31 cellular contexts compared by ENCODE assay signal in the genomic region with DNA sequence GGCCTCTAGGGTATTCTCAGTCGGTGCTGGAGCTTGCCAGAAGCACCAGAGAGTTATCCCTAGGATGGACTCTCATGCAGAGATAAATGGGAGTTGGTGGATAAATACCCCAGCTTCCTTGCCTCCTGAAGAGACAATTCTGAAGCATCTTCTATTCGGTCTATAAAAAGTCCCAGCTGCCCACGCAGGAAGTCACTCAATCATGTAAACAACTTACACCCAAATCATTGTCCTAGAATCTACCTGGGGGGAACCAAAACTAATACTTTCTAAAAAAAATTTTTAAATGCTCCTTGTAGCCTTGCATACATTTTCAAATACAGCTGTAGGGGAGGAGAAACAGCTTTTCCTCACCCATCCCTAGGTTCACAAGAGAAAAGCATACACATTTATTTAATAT.
"Had no signal": no experiment of that assay in that cellular context is flagged by ENCODE, and none has a peak within 500 bp of the region (broad histone marks: within the 10 kb centered on the region; RNA-seq: fewer than 3 reads in every experiment).

No MANE protein-coding gene starts in this region.

- H3K27ac Mint-ChIP-seq: activated CD4-positive, alpha-beta memory T cell treated with anti-CD3 and anti-CD28 coated beads for 36 hours; activated CD4-positive, alpha-beta T cell treated with anti-CD3 and anti-CD28 coated beads, Interleukin-2, amount 10 ng/mL, durations not matched to agents 24 days and 14 days; activated naive CD4-positive, alpha-beta T cell treated with anti-CD3 and anti-CD28 coated beads, Interleukin-2, amount 50 U/mL, for 24 hours; activated naive CD8-positive, alpha-beta T cell treated with anti-CD3 and anti-CD28 coated beads, Interleukin-2, amount 50 U/mL, for 24 hours; activated T-cell treated with anti-CD3 and anti-CD28 coated beads, Interleukin-2, amount 50 U/mL, for 24 hours; activated T-helper 2 cell treated with anti-CD3 and anti-CD28 coated beads, Interferon-gamma antibody, Interleukin-2, Interleukin-4, amounts not matched to agents 10 μg/mL and 5 μg/mL and 100 μg/mL, durations not matched to agents 14 hours and 24 hours and 36 hours; endodermal cell; nephron; stimulated activated effector memory CD8-positive, alpha-beta T cell treated with anti-CD3 and anti-CD28 coated beads, Interleukin-12 subunit alpha, Interleukin-12 subunit beta, amount 100 ng/mL, for 72 hours; type B pancreatic cell had no signal

- H3K4me3 ChIP-seq: esophagus squamous epithelium, left lung, lower lobe of right lung, ovary, prostate gland, skin epidermis, vagina had no signal

- H3K27me3 Mint-ChIP-seq: activated CD4-positive, alpha-beta memory T cell treated with anti-CD3 and anti-CD28 coated beads for 36 hours; activated CD4-positive, alpha-beta T cell treated with anti-CD3 and anti-CD28 coated beads, Interleukin-2, amount 10 ng/mL, durations not matched to agents 24 days and 14 days; activated naive CD8-positive, alpha-beta T cell treated with anti-CD3 and anti-CD28 coated beads, Interleukin-2, amount 50 U/mL, for 24 hours had no signal

- H3K4me3 Mint-ChIP-seq: activated CD4-positive, alpha-beta memory T cell treated with anti-CD3 and anti-CD28 coated beads for 36 hours; activated CD4-positive, alpha-beta T cell treated with anti-CD3 and anti-CD28 coated beads, Interleukin-2, amount 10 ng/mL, durations not matched to agents 24 days and 14 days; activated naive CD4-positive, alpha-beta T cell treated with anti-CD3 and anti-CD28 coated beads, Interleukin-2, amount 50 U/mL, for 24 hours; activated naive CD8-positive, alpha-beta T cell treated with anti-CD3 and anti-CD28 coated beads, Interleukin-2, amount 50 U/mL, for 24 hours; activated T-cell treated with anti-CD3 and anti-CD28 coated beads, Interleukin-2, amount 50 U/mL, for 24 hours; endodermal cell; nephron; stimulated activated effector memory CD8-positive, alpha-beta T cell treated with anti-CD3 and anti-CD28 coated beads, Interleukin-12 subunit alpha, Interleukin-12 subunit beta, amount 100 ng/mL, for 72 hours; stimulated activated naive CD8-positive, alpha-beta T cell treated with anti-CD3 and anti-CD28 coated beads, Interleukin-15, amount 100 ng/mL, for 72 hours; type B pancreatic cell had no signal

- H3K4me1 ChIP-seq: left lung, lower lobe of right lung, prostate gland had no signal

- H3K4me1 Mint-ChIP-seq: endodermal cell; stimulated activated effector memory CD8-positive, alpha-beta T cell treated with anti-CD3 and anti-CD28 coated beads, Interleukin-12 subunit alpha, Interleukin-12 subunit beta, amount 100 ng/mL, for 72 hours; stimulated activated naive CD8-positive, alpha-beta T cell treated with anti-CD3 and anti-CD28 coated beads, Interleukin-15, amount 100 ng/mL, for 72 hours had no signal

- ATAC-seq: activated naive CD8-positive, alpha-beta T cell treated with anti-CD3 and anti-CD28 coated beads, Interleukin-2, amount 50 U/mL, for 24 hours; left lung; lower lobe of right lung; sciatic nerve; stimulated activated effector memory CD8-positive, alpha-beta T cell treated with anti-CD3 and anti-CD28 coated beads, Interleukin-12 subunit alpha, Interleukin-12 subunit beta, amount 100 ng/mL, for 72 hours; stimulated activated naive CD8-positive, alpha-beta T cell treated with anti-CD3 and anti-CD28 coated beads, Interleukin-15, amount 100 ng/mL, for 72 hours had no signal

- H3K36me3 ChIP-seq: esophagus squamous epithelium, left lung, lower lobe of right lung, ovary, prostate gland, vagina had no signal

- H3K9me3 ChIP-seq: esophagus squamous epithelium, left lung, lower lobe of right lung, ovary, prostate gland, vagina had no signal

- H3K27ac ChIP-seq: epithelial cell of prostate, esophagus squamous epithelium, left lung, lower lobe of right lung, ovary, prostate gland, skin epidermis, vagina, VCaP had no signal

- H3K27me3 ChIP-seq: left lung, ovary, vagina had no signal

- H3K9me3 Mint-ChIP-seq: activated T-cell treated with anti-CD3 and anti-CD28 coated beads, Interleukin-2, amount 50 U/mL, for 24 hours; endodermal cell; stimulated activated effector memory CD8-positive, alpha-beta T cell treated with anti-CD3 and anti-CD28 coated beads, Interleukin-12 subunit alpha, Interleukin-12 subunit beta, amount 100 ng/mL, for 72 hours had no signal

- H3K36me3 Mint-ChIP-seq: activated CD4-positive, alpha-beta memory T cell treated with anti-CD3 and anti-CD28 coated beads for 36 hours; activated naive CD4-positive, alpha-beta T cell treated with anti-CD3 and anti-CD28 coated beads, Interleukin-2, amount 50 U/mL, for 24 hours; stimulated activated effector memory CD8-positive, alpha-beta T cell treated with anti-CD3 and anti-CD28 coated beads, Interleukin-12 subunit alpha, Interleukin-12 subunit beta, amount 100 ng/mL, for 72 hours; type B pancreatic cell had no signal

- DNase-seq: activated CD4-positive, alpha-beta memory T cell treated with anti-CD3 and anti-CD28 coated beads for 36 hours; activated CD4-positive, alpha-beta T cell treated with anti-CD3 and anti-CD28 coated beads, Interleukin-2, amount 10 ng/mL, durations not matched to agents 24 days and 14 days; activated CD4-positive, CD25-positive, alpha-beta regulatory T cell treated with anti-CD3 and anti-CD28 coated beads, Interleukin-2, amount 50 U/mL, for 72 hours; activated CD8-positive, alpha-beta memory T cell treated with anti-CD3 and anti-CD28 coated beads, Interleukin-2, amount 50 U/mL, for 4 hours; activated naive CD8-positive, alpha-beta T cell treated with anti-CD3 and anti-CD28 coated beads, Interleukin-2, amount 50 U/mL, for 24 hours; activated T-cell treated with anti-CD3 and anti-CD28 coated beads, Interleukin-2, amount 50 U/mL, for 24 hours; amygdala; central memory CD4-positive, alpha-beta T cell; endodermal cell; esophagus squamous epithelium; left lung; lower lobe of right lung; mesendoderm; ovary; retina; stimulated activated CD4-positive, alpha-beta T cell treated with anti-CD3 and anti-CD28 coated beads, Interleukin-12 subunit alpha, Interleukin-12 subunit beta, amount 100 ng/mL, for 4 hours; stimulated activated CD4-positive, alpha-beta T cell treated with anti-CD3 and anti-CD28 coated beads, Interleukin-4, amount 100 ng/mL, for 24 hours; stimulated activated naive CD8-positive, alpha-beta T cell treated with anti-CD3 and anti-CD28 coated beads, Interleukin-15, amount 100 ng/mL, for 72 hours; substantia nigra; T-helper 1 cell had no signal
